In the genomic region with DNA sequence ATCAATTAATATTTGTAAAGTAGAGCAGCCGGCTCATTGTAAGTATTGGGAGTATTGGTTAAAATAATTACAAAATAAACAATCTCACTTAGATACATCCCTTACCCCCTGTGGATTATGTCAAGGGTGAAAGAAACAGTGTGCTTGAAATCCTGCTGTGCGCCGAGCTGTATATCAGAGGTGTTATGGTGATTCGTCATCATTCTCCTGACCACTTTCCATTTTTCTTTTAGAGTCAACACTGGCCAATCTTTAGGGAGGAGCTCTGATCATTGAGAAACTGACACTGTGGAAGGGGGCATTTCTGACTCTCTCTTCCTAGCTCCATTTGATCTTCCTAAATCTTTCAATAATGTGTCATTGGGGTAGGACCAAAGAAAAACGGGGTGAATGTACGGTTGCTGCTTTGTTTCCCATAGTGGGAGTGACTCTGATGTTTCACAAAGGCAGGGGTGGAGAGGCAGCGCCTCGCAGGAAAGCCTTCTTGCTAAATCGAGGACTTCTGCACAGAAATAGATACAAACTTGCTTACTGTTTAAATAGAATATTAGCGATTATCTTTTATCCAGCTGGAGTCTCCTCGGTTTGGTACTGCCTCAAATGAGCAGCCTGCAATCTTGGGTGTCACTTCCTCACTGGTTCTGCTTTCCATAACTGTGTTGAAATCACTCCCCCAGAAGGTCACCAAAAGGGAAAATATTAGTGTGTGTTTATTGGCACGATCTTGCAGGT, we compare ENCODE assay signal across 11 cellular contexts.
DNase-seq lines count a peak whose midpoint lies in the region; ATAC-seq and TF ChIP-seq lines count a peak whose summit lies in the region.
"Had no signal": no experiment of that assay in that cellular context is flagged by ENCODE, and none has a peak within 500 bp of the region (broad histone marks: within the 10 kb centered on the region; RNA-seq: fewer than 3 reads in every experiment).

No MANE protein-coding gene starts in this region.

- peak overlapping the region in 6 of 8 donors; percentile 48 to 83 (median 66) for H3K27ac ChIP-seq in spleen
- H3K27ac ChIP-seq: prostate gland had no signal

- peak; percentile 65 for DNase-seq in activated CD8-positive, alpha-beta memory T cell treated with anti-CD3 and anti-CD28 coated beads for 24 hours
- no peak for DNase-seq in activated CD8-positive, alpha-beta memory T cell treated with anti-CD3 and anti-CD28 coated beads, Interleukin-2, amount 50 U/mL, for 48 hours
- DNase-seq in Kasumi-1 (lab: John Stamatoyannopoulos, UW) (peak; percentile 17 to 25), spleen (no peak), H4 (ENCODE audit: low spot score) (no peak)
- DNase-seq in activated T-helper 1 cell treated with anti-CD3 and anti-CD28 coated beads, Interleukin-12 subunit alpha, Interleukin-12 subunit beta, Interleukin-2, Interleukin-4 antibody, amounts not matched to agents 30 ng/mL and 10 ng/mL and 1 ng/mL, durations not matched to agents 14 hours and 24 hours and 36 hours (ENCODE audit: low spot score), result no peak
- DNase-seq: foreskin fibroblast had no signal

- H3K4me3 ChIP-seq in spleen, result peak overlapping the region in 1 of 8 donors; percentile 30
- H3K4me3 ChIP-seq: prostate gland had no signal

- H3K9me3 Mint-ChIP-seq in activated T-helper 1 cell treated with anti-CD3 and anti-CD28 coated beads, Interleukin-12 subunit alpha, Interleukin-12 subunit beta, Interleukin-2, Interleukin-4 antibody, amounts not matched to agents 30 ng/mL and 10 ng/mL and 1 ng/mL, durations not matched to agents 14 hours and 24 hours and 36 hours, result no peaks in the 10 kb centered on the region

- H3K9me3 ChIP-seq in spleen, result no peaks in the 10 kb centered on the region
- H3K9me3 ChIP-seq: prostate gland had no signal

- ATAC-seq in HG02588 (IDR thresholded peaks at IDR 0.05; ENCODE audit: unreplicated experiment) (no peak), GM21737 (IDR thresholded peaks at IDR 0.05; ENCODE audit: unreplicated experiment) (no peak)
- ATAC-seq: Panc1 had no signal

- intact Hi-C loops in activated T-helper 1 cell treated with anti-CD3 and anti-CD28 coated beads, Interleukin-12 subunit alpha, Interleukin-12 subunit beta, Interleukin-2, Interleukin-4 antibody, amounts not matched to agents 30 ng/mL and 10 ng/mL and 1 ng/mL, durations not matched to agents 14 hours and 24 hours and 36 hours (cut with micrococcal nuclease), result loop anchor here (2.0 kb wide), 1 partner anchor 52 kb away; no protein-coding TSS in a partner anchor
- intact Hi-C loops in spleen (cut with DNase I; ENCODE audit: low total_unique reads), result no loop called here

- no peak for TF ChIP-seq CTCF in spleen (IDR thresholded peaks at IDR 0.05 in 8 of 11, conservative IDR thresholded peaks at IDR 0.05 in 3 of 11)

- peak overlapping the region; percentile 54 for H3K4me3 Mint-ChIP-seq in activated T-helper 1 cell treated with anti-CD3 and anti-CD28 coated beads, Interleukin-12 subunit alpha, Interleukin-12 subunit beta, Interleukin-2, Interleukin-4 antibody, amounts not matched to agents 30 ng/mL and 10 ng/mL and 1 ng/mL, durations not matched to agents 14 hours and 24 hours and 36 hours

- 35 to 45% (median 38%) methylated on average over 12 of the region's 12 CpGs for WGBS in spleen, 5 donors

- H3K27ac Mint-ChIP-seq in activated T-helper 1 cell treated with anti-CD3 and anti-CD28 coated beads, Interleukin-12 subunit alpha, Interleukin-12 subunit beta, Interleukin-2, Interleukin-4 antibody, amounts not matched to agents 30 ng/mL and 10 ng/mL and 1 ng/mL, durations not matched to agents 14 hours and 24 hours and 36 hours, result peak overlapping the region; percentile 82

- TF ChIP-seq POLR2A in spleen (IDR thresholded peaks at IDR 0.05), result no peak

- no peaks in the 10 kb centered on the region for H3K27me3 Mint-ChIP-seq in activated T-helper 1 cell treated with anti-CD3 and anti-CD28 coated beads, Interleukin-12 subunit alpha, Interleukin-12 subunit beta, Interleukin-2, Interleukin-4 antibody, amounts not matched to agents 30 ng/mL and 10 ng/mL and 1 ng/mL, durations not matched to agents 14 hours and 24 hours and 36 hours (ENCODE audit: insufficient read depth)

- no peaks in the 10 kb centered on the region for H3K27me3 ChIP-seq in spleen (replicated peaks in 1 of 7)

- H3K36me3 Mint-ChIP-seq in activated T-helper 1 cell treated with anti-CD3 and anti-CD28 coated beads, Interleukin-12 subunit alpha, Interleukin-12 subunit beta, Interleukin-2, Interleukin-4 antibody, amounts not matched to agents 30 ng/mL and 10 ng/mL and 1 ng/mL, durations not matched to agents 14 hours and 24 hours and 36 hours (ENCODE audit: low read depth), result peaks cover 17% of the 10 kb centered on the region

- H3K36me3 ChIP-seq in spleen, result peaks cover 0 to 15% (median 3%) of the 10 kb centered on the region in 6 donors
- H3K36me3 ChIP-seq: prostate gland had no signal

- H3K4me1 ChIP-seq in spleen, result peaks cover 22 to 82% (median 50%) of the 10 kb centered on the region in 6 donors
- H3K4me1 ChIP-seq: prostate gland had no signal

- H3K4me1 Mint-ChIP-seq in activated T-helper 1 cell treated with anti-CD3 and anti-CD28 coated beads, Interleukin-12 subunit alpha, Interleukin-12 subunit beta, Interleukin-2, Interleukin-4 antibody, amounts not matched to agents 30 ng/mL and 10 ng/mL and 1 ng/mL, durations not matched to agents 14 hours and 24 hours and 36 hours (ENCODE audit: low read depth), result peaks cover 66% of the 10 kb centered on the region

Comparison
In these comparisons a context has a peak if more than half of its experiments do, and no peak if none do; other contexts are left out.
1. DNase-seq: peak in activated CD8-positive, alpha-beta memory T cell treated with anti-CD3 and anti-CD28 coated beads for 24 hours (single experiment) and Kasumi-1 (2 of 2); none in activated CD8-positive, alpha-beta memory T cell treated with anti-CD3 and anti-CD28 coated beads, Interleukin-2, amount 50 U/mL, for 48 hours (single experiment), activated T-helper 1 cell treated with anti-CD3 and anti-CD28 coated beads, Interleukin-12 subunit alpha, Interleukin-12 subunit beta, Interleukin-2, Interleukin-4 antibody, amounts not matched to agents 30 ng/mL and 10 ng/mL and 1 ng/mL, durations not matched to agents 14 hours and 24 hours and 36 hours (single experiment), spleen (single experiment) and H4 (single experiment).